In genomic region chr3:153448146-153448870, GRCh38 we compare ENCODE assay signal across 27 cellular contexts.
"Had no signal": no experiment of that assay in that cellular context is flagged by ENCODE, and none has a peak within 500 bp of the region (broad histone marks: within the 10 kb centered on the region; RNA-seq: fewer than 3 reads in every experiment).

No MANE protein-coding gene starts in this region.

- DNase-seq: activated B cell treated with CpG ODN at 0.5 μM for 24 hours; activated CD4-positive, alpha-beta memory T cell treated with anti-CD3 and anti-CD28 coated beads for 36 hours; activated CD4-positive, alpha-beta T cell treated with anti-CD3 and anti-CD28 coated beads for 4 hours; activated CD4-positive, alpha-beta T cell treated with anti-CD3 and anti-CD28 coated beads, Interleukin-2, amount 50 U/mL, for 1 hour; activated CD4-positive, CD25-positive, alpha-beta regulatory T cell treated with anti-CD3 and anti-CD28 coated beads, Interleukin-2, amount 50 U/mL, for 72 hours; activated CD8-positive, alpha-beta memory T cell treated with anti-CD3 and anti-CD28 coated beads, Interleukin-2, amount 50 U/mL, for 4 hours; activated gamma-delta T cell treated with Interleukin-2 at 50 U/mL for 16 hours; activated naive CD4-positive, alpha-beta T cell treated with anti-CD3 and anti-CD28 coated beads for 36 hours; activated T-cell treated with anti-CD3 and anti-CD28 coated beads for 4 hours; activated T-cell treated with anti-CD3 and anti-CD28 coated beads, Interleukin-2, amount 50 U/mL, for 4 hours; adrenal gland; anterior cingulate cortex; caudate nucleus; NCI-H1105; NCI-H1436; NCI-H1694; NCI-H1930; NCI-H2081 treated with DMSO at 0.1 percent for 48 hours; NCI-H345; NCI-H524 treated with DMSO at 0.1 percent for 48 hours; PC-3; SIG-M5 had no signal

- H3K27me3 Mint-ChIP-seq: activated B cell treated with CpG ODN at 0.5 μM for 24 hours; activated CD4-positive, alpha-beta memory T cell treated with anti-CD3 and anti-CD28 coated beads for 36 hours; brain had no signal

- H3K27ac ChIP-seq: adrenal gland, RWPE1 had no signal

- H3K4me1 Mint-ChIP-seq: activated B cell treated with CpG ODN at 0.5 μM for 24 hours, brain had no signal

- H3K36me3 Mint-ChIP-seq: activated CD4-positive, alpha-beta memory T cell treated with anti-CD3 and anti-CD28 coated beads for 36 hours; activated naive CD4-positive, alpha-beta T cell treated with anti-CD3 and anti-CD28 coated beads, Interleukin-2, amount 50 U/mL, for 72 hours; brain had no signal

- H3K36me3 ChIP-seq: adrenal gland had no signal

- ATAC-seq: activated naive CD4-positive, alpha-beta T cell treated with anti-CD3 and anti-CD28 coated beads, Interleukin-2, amount 50 U/mL, for 72 hours; activated T-cell treated with anti-CD3 and anti-CD28 coated beads, Interleukin-2, amount 50 U/mL, for 4 hours; PC-3; Right ventricle myocardium inferior had no signal

- H3K9me3 ChIP-seq: adrenal gland had no signal

- H3K4me3 Mint-ChIP-seq: activated B cell treated with CpG ODN at 0.5 μM for 24 hours; activated CD4-positive, alpha-beta memory T cell treated with anti-CD3 and anti-CD28 coated beads for 36 hours; activated naive CD4-positive, alpha-beta T cell treated with anti-CD3 and anti-CD28 coated beads for 36 hours; activated T-cell treated with anti-CD3 and anti-CD28 coated beads, Interleukin-2, amount 50 U/mL, for 4 hours; activated T-helper 1 cell treated with anti-CD3 and anti-CD28 coated beads, Interleukin-12 subunit alpha, Interleukin-12 subunit beta, Interleukin-2, Interleukin-4 antibody, amounts not matched to agents 30 ng/mL and 10 ng/mL and 1 ng/mL, durations not matched to agents 14 hours and 24 hours and 36 hours; brain had no signal

- H3K9me3 Mint-ChIP-seq: activated B cell treated with CpG ODN at 0.5 μM for 24 hours; activated CD4-positive, alpha-beta memory T cell treated with anti-CD3 and anti-CD28 coated beads for 36 hours; activated naive CD4-positive, alpha-beta T cell treated with anti-CD3 and anti-CD28 coated beads for 36 hours; activated naive CD4-positive, alpha-beta T cell treated with anti-CD3 and anti-CD28 coated beads, Interleukin-2, amount 50 U/mL, for 72 hours; activated T-cell treated with anti-CD3 and anti-CD28 coated beads, Interleukin-2, amount 50 U/mL, for 4 hours; activated T-helper 1 cell treated with anti-CD3 and anti-CD28 coated beads, Interleukin-12 subunit alpha, Interleukin-12 subunit beta, Interleukin-2, Interleukin-4 antibody, amounts not matched to agents 30 ng/mL and 10 ng/mL and 1 ng/mL, durations not matched to agents 14 hours and 24 hours and 36 hours; brain had no signal

- H3K4me3 ChIP-seq: adrenal gland had no signal

- H3K4me1 ChIP-seq: adrenal gland had no signal

- H3K27ac Mint-ChIP-seq: activated B cell treated with CpG ODN at 0.5 μM for 24 hours; activated CD4-positive, alpha-beta memory T cell treated with anti-CD3 and anti-CD28 coated beads for 36 hours; activated naive CD4-positive, alpha-beta T cell treated with anti-CD3 and anti-CD28 coated beads for 36 hours; activated naive CD4-positive, alpha-beta T cell treated with anti-CD3 and anti-CD28 coated beads, Interleukin-2, amount 50 U/mL, for 72 hours; activated T-helper 1 cell treated with anti-CD3 and anti-CD28 coated beads, Interleukin-12 subunit alpha, Interleukin-12 subunit beta, Interleukin-2, Interleukin-4 antibody, amounts not matched to agents 30 ng/mL and 10 ng/mL and 1 ng/mL, durations not matched to agents 14 hours and 24 hours and 36 hours; brain had no signal

- H3K27me3 ChIP-seq: adrenal gland had no signal
